In the genomic region with DNA sequence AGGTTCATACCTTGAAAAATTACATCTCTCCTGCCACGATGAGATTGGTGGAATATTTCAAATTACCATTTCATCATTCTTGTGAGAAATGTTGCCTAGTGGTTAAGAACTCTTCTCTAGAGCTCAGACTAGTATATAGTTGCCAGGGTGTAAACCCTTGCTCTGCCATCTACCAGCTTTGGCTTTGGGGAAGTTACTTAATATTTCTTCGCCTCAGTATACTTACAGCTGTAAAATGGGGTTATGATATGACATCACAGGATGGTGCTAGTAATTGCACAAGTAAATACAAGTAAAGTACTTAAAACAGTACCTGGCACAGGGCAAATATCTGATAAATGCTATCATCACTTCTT, we compare ENCODE assay signal across 8 cellular contexts. TPM values are rescaled to one million over a fixed set of nuclear protein-coding genes. Genes with fewer than 3 reads are reported as not detected.
DNase-seq lines count a peak whose midpoint lies in the region; ATAC-seq and TF ChIP-seq lines count a peak whose summit lies in the region.

No MANE protein-coding gene starts in this region.

- H3K4me2 ChIP-seq in hepatocyte = peak overlapping the region; percentile 84

- H3K4me1 ChIP-seq in hepatocyte (ENCODE audit: insufficient read depth) = peaks cover 18% of the 10 kb centered on the region

- WGBS in hepatocyte (ENCODE audit: low lambda C conversion rate, missing lambda C conversion rate) = 60% methylated on average over 2 of the region's 2 CpGs

- BruUV-seq in Calu3 (replicated peaks; lab: Mats Ljungman, UMichigan) = no TSS peak

- peaks cover 30% of the 10 kb centered on the region for H4K20me1 ChIP-seq in hepatocyte (ENCODE audit: insufficient read depth, poor library complexity, severe bottlenecking)

- no peaks in the 10 kb centered on the region for H3K9me3 Mint-ChIP-seq in Calu3 (ENCODE audit: low read depth, unreplicated experiment)
- no peaks in the 10 kb centered on the region for H3K9me3 Mint-ChIP-seq in WTC11

- peak overlapping the region; percentile 90 for H3K27ac ChIP-seq in hepatocyte

- H3K79me2 ChIP-seq in hepatocyte = peaks cover 72% of the 10 kb centered on the region

- H3K36me3 ChIP-seq in hepatocyte (replicated peaks; ENCODE audit: insufficient read depth, low read depth) = no peaks in the 10 kb centered on the region

- no peaks in the 10 kb centered on the region for H3K9me3 ChIP-seq in hepatocyte (ENCODE audit: low read depth)

- H3K9me2 ChIP-seq in hepatocyte (replicated peaks; ENCODE audit: insufficient read depth) = no peaks in the 10 kb centered on the region

- peak; percentile 8 for ATAC-seq in HG03432 (IDR thresholded peaks at IDR 0.05; ENCODE audit: unreplicated experiment)
- ATAC-seq in WTC11 = no peak
- ATAC-seq in stimulated activated naive CD8-positive, alpha-beta T cell treated with anti-CD3 and anti-CD28 coated beads, Interleukin-15, Interleukin-2, amounts not matched to agents 100 U/mL and 50 U/mL, for 24 hours = peak; percentile 41

- H3K36me3 Mint-ChIP-seq in Calu3 (ENCODE audit: insufficient read depth, unreplicated experiment) = peaks cover 28% of the 10 kb centered on the region
- no peaks in the 10 kb centered on the region for H3K36me3 Mint-ChIP-seq in WTC11

- peak overlapping the region; percentile 86 for H3K4me3 ChIP-seq in hepatocyte

- POLR2A ChIA-PET in WTC11 (lab: Charles Lee) = no interaction called here

- H3K27ac Mint-ChIP-seq in Calu3 (ENCODE audit: unreplicated experiment) (no peak overlapping the region), WTC11 (no peak overlapping the region; the same call in 1 of the 2 replicates)

- DNase-seq in Calu3 (no peak), WTC11 (ENCODE audit: low spot score) (no peak), hepatocyte (ENCODE audit: low spot score) (no peak), SHP77 treated with DMSO at 0.1 percent for 48 hours (lab: John Stamatoyannopoulos, UW) (no peak), NCI-H2196 (lab: John Stamatoyannopoulos, UW; ENCODE audit: unreplicated experiment) (no peak)
- no peak for DNase-seq in stimulated activated naive CD8-positive, alpha-beta T cell treated with anti-CD3 and anti-CD28 coated beads, Interleukin-15, Interleukin-2, amounts not matched to agents 100 U/mL and 50 U/mL, for 24 hours
- DNase-seq in activated CD8-positive, alpha-beta memory T cell treated with anti-CD3 and anti-CD28 coated beads, Interleukin-2, amount 50 U/mL, for 4 hours = no peak

- H3K27me3 Mint-ChIP-seq in Calu3 (ENCODE audit: unreplicated experiment) = no peaks in the 10 kb centered on the region
- H3K27me3 Mint-ChIP-seq in WTC11 (ENCODE audit: low read depth) = no peaks in the 10 kb centered on the region

- H3K4me3 Mint-ChIP-seq in Calu3 (ENCODE audit: low read depth, unreplicated experiment) (peak overlapping the region; percentile 86), WTC11 (peak overlapping the region; percentile 95)

- H3K27me3 ChIP-seq in hepatocyte = no peaks in the 10 kb centered on the region

- intact Hi-C loops in Calu3 (cut with micrococcal nuclease; ENCODE audit: unreplicated experiment) = loop anchor here (10.0 kb wide), 5 partner anchors 212 to 578 kb away; no protein-coding TSS in a partner anchor

- CTCF ChIA-PET in Calu3 (lab: Charles Lee) (interaction anchor here (1.3 kb wide), 1 partner anchor 13 kb away, joined by 4 read pairs; no protein-coding TSS in a partner anchor), WTC11 (lab: Charles Lee) (interaction anchor here (0.7 kb wide), 1 partner anchor 16 kb away, joined by 4 read pairs; no protein-coding TSS in a partner anchor)

- H2AFZ ChIP-seq in hepatocyte = peak overlapping the region; percentile 62

- H3K4me1 Mint-ChIP-seq in Calu3 (ENCODE audit: low read depth, unreplicated experiment) = peaks cover 24% of the 10 kb centered on the region
- peaks cover 45% of the 10 kb centered on the region for H3K4me1 Mint-ChIP-seq in WTC11

- TF ChIP-seq CTCF in Calu3 (IDR thresholded peaks at IDR 0.05; ENCODE audit: unreplicated experiment) (no peak), WTC11 (IDR thresholded peaks at IDR 0.05) (no peak), hepatocyte (IDR thresholded peaks at IDR 0.05; ENCODE audit: poor library complexity) (no peak)

TF ChIP-seq in WTC11, 78 proteins besides CTCF, POLR2A, EP300 and RAD21:
- TF ChIP-seq, protein P1, sequence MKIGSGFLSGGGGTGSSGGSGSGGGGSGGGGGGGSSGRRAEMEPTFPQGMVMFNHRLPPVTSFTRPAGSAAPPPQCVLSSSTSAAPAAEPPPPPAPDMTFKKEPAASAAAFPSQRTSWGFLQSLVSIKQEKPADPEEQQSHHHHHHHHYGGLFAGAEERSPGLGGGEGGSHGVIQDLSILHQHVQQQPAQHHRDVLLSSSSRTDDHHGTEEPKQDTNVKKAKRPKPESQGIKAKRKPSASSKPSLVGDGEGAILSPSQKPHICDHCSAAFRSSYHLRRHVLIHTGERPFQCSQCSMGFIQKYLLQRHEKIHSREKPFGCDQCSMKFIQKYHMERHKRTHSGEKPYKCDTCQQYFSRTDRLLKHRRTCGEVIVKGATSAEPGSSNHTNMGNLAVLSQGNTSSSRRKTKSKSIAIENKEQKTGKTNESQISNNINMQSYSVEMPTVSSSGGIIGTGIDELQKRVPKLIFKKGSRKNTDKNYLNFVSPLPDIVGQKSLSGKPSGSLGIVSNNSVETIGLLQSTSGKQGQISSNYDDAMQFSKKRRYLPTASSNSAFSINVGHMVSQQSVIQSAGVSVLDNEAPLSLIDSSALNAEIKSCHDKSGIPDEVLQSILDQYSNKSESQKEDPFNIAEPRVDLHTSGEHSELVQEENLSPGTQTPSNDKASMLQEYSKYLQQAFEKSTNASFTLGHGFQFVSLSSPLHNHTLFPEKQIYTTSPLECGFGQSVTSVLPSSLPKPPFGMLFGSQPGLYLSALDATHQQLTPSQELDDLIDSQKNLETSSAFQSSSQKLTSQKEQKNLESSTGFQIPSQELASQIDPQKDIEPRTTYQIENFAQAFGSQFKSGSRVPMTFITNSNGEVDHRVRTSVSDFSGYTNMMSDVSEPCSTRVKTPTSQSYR (CRISPR knock-in tag; IDR thresholded peaks at IDR 0.05) = no peak
- no peak for TF ChIP-seq ZNF138 (CRISPR knock-in tag; conservative IDR thresholded peaks at IDR 0.05)
- no peak for TF ChIP-seq ZNF317 (CRISPR knock-in tag; IDR thresholded peaks at IDR 0.05; ENCODE audit: borderline replicate concordance, low read depth)
- TF ChIP-seq ZNF671 (CRISPR knock-in tag; IDR thresholded peaks at IDR 0.05) = no peak
- TF ChIP-seq, protein P2, sequence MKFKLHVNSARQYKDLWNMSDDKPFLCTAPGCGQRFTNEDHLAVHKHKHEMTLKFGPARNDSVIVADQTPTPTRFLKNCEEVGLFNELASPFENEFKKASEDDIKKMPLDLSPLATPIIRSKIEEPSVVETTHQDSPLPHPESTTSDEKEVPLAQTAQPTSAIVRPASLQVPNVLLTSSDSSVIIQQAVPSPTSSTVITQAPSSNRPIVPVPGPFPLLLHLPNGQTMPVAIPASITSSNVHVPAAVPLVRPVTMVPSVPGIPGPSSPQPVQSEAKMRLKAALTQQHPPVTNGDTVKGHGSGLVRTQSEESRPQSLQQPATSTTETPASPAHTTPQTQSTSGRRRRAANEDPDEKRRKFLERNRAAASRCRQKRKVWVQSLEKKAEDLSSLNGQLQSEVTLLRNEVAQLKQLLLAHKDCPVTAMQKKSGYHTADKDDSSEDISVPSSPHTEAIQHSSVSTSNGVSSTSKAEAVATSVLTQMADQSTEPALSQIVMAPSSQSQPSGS (CRISPR knock-in tag; IDR thresholded peaks at IDR 0.05; ENCODE audit: borderline replicate concordance, low read depth) = no peak
- TF ChIP-seq HMGXB4 (CRISPR knock-in tag; IDR thresholded peaks at IDR 0.05) = no peak
- TF ChIP-seq ZNF416 (CRISPR knock-in tag; IDR thresholded peaks at IDR 0.05) = no peak
- no peak for TF ChIP-seq JAZF1 (CRISPR knock-in tag; IDR thresholded peaks at IDR 0.05)
- no peak for TF ChIP-seq SMAD4 (CRISPR knock-in tag; IDR thresholded peaks at IDR 0.05)
- TF ChIP-seq, protein P3, sequence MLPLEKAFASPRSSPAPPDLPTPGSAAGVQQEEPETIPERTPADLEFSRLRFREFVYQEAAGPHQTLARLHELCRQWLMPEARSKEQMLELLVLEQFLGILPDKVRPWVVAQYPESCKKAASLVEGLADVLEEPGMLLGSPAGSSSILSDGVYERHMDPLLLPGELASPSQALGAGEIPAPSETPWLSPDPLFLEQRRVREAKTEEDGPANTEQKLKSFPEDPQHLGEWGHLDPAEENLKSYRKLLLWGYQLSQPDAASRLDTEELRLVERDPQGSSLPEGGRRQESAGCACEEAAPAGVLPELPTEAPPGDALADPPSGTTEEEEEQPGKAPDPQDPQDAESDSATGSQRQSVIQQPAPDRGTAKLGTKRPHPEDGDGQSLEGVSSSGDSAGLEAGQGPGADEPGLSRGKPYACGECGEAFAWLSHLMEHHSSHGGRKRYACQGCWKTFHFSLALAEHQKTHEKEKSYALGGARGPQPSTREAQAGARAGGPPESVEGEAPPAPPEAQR (CRISPR knock-in tag; IDR thresholded peaks at IDR 0.05) = no peak
- TF ChIP-seq TEAD1 (CRISPR knock-in tag; IDR thresholded peaks at IDR 0.05) = no peak
- no peak for TF ChIP-seq HMGA2 (CRISPR knock-in tag; IDR thresholded peaks at IDR 0.05)
- no peak for TF ChIP-seq RORB (CRISPR knock-in tag; IDR thresholded peaks at IDR 0.05)
- no peak for TF ChIP-seq GRHL2 (CRISPR knock-in tag; IDR thresholded peaks at IDR 0.05; ENCODE audit: insufficient replicate concordance, severe bottlenecking)
- no peak for TF ChIP-seq ZNF232 (CRISPR knock-in tag; IDR thresholded peaks at IDR 0.05)
- TF ChIP-seq ZNF219 (CRISPR knock-in tag; IDR thresholded peaks at IDR 0.05; ENCODE audit: borderline replicate concordance) = no peak
- no peak for TF ChIP-seq SP1 (CRISPR knock-in tag; conservative IDR thresholded peaks at IDR 0.05)
- TF ChIP-seq CBFB (CRISPR knock-in tag; IDR thresholded peaks at IDR 0.05; ENCODE audit: low read depth) = no peak

RNA-seq across cellular contexts. Expression of gene SPOPL, which starts 1.5 kb away (rescaled TPM):
- total RNA-seq in Calu3 (2022) = 37.8 and 40.8 TPM in 2 replicates
- 10.3 to 13.3 TPM (median 11.4 TPM) in 3 replicates for total RNA-seq in WTC11 (2021)
- total RNA-seq in hepatocyte = 28.0 and 37.0 TPM in 2 replicates
- 6.1 and 6.7 TPM in 2 replicates for polyA plus RNA-seq in hepatocyte
